ENCODE assay signal across 1 cellular context in the genomic region with DNA sequence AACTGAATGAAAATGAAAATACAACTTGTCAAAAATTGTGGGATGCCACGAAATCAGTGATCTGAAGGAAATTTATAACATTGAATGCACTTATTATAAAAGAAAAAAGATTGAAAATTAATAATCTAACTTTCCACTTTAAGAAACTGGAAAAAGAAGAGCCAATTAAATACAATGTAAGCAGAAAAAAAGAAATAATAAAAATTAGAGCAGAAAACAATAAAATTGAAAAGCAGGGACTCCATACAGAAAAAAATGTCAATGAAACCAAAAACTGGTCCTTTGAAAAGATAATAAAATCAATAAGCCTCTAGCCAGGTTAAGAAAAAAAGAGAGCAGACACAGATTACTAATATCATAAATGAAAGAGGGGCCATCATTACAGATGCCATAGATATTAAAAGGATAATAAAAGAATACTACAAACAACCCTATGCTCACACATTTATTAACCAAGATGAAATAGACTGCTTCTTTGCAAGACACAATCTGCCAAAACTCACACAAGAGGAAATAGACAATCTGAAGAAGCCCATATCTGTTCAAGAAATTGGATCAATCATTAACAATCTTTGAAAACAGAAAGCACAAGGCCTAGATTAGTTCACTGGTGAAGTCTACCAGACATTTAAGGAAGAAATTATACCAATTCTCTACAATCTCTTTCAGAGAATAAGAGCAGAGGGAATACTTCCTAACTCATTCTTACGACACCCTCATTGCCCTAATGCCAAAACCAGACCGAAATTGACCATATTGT.
TF ChIP-seq lines count a peak whose summit lies in the region.

No MANE protein-coding gene starts in this region.

TF ChIP-seq in K562, 482 proteins besides CTCF, POLR2A, EP300 and RAD21 (continued from another document):
- TF ChIP-seq ZNF512 (tag; IDR thresholded peaks at IDR 0.05), result peak; percentile 60; the same call in 1 of the 2 replicates
- TF ChIP-seq MXD1 (CRISPR knock-in tag; IDR thresholded peaks at IDR 0.05; ENCODE audit: borderline replicate concordance, poor library complexity, severe bottlenecking), result no peak
- TF ChIP-seq KLF6 (CRISPR knock-in tag; IDR thresholded peaks at IDR 0.05; ENCODE audit: borderline replicate concordance), result no peak
- TF ChIP-seq C11orf30 (IDR thresholded peaks at IDR 0.05; ENCODE audit: low read depth), result peak; percentile 25; the same call in 1 of the 2 replicates
- TF ChIP-seq SNIP1 (IDR thresholded peaks at IDR 0.05; ENCODE audit: low read depth), result no peak
- TF ChIP-seq RBM17 (IDR thresholded peaks at IDR 0.05; ENCODE audit: borderline replicate concordance, low read depth, low read length), result no peak
- TF ChIP-seq SREBF2 (CRISPR knock-in tag; IDR thresholded peaks at IDR 0.05), result no peak
- no peak for TF ChIP-seq RREB1 (CRISPR knock-in tag; IDR thresholded peaks at IDR 0.05)
- TF ChIP-seq GTF2F1 (IDR thresholded peaks at IDR 0.05; ENCODE audit: low read depth, low read length), result no peak
- peak; percentile 61 for TF ChIP-seq ZNF316 (IDR thresholded peaks at IDR 0.05)
- TF ChIP-seq SIN3A (IDR thresholded peaks at IDR 0.05; ENCODE audit: borderline replicate concordance in 2 of 2, control insufficient read depth in 1 of 2, low read depth in 2 of 2, low read length in 2 of 2), result no peak
- no peak for TF ChIP-seq CC2D1A (IDR thresholded peaks at IDR 0.05)
- no peak for TF ChIP-seq DMBX1 (CRISPR knock-in tag; IDR thresholded peaks at IDR 0.05; ENCODE audit: borderline replicate concordance)
- no peak for TF ChIP-seq HNRNPLL (IDR thresholded peaks at IDR 0.05; ENCODE audit: low read depth, low read length, poor library complexity, severe bottlenecking)
- TF ChIP-seq PML (IDR thresholded peaks at IDR 0.05; ENCODE audit: low read length), result no peak
- 0 out of 2 replicates have a peak, but pooled peaks have one; percentile 30 for TF ChIP-seq ZNF395 (CRISPR knock-in tag; IDR thresholded peaks at IDR 0.05)
- no peak for TF ChIP-seq TEAD2 (tag; IDR thresholded peaks at IDR 0.05)
